ENCODE assay signal across 9 cellular contexts in genomic region chr2:42929985-42930581, GRCh38.
DNase-seq lines count a peak whose midpoint lies in the region; ATAC-seq and TF ChIP-seq lines count a peak whose summit lies in the region.
"Had no signal": no experiment of that assay in that cellular context is flagged by ENCODE, and none has a peak within 500 bp of the region (broad histone marks: within the 10 kb centered on the region; RNA-seq: fewer than 3 reads in every experiment).

No MANE protein-coding gene starts in this region.

- H3K36me3 Mint-ChIP-seq in progenitor cell of endocrine pancreas (ENCODE audit: insufficient read depth) = no peaks in the 10 kb centered on the region

- TF ChIP-seq CTCF in foreskin fibroblast (IDR thresholded peaks at IDR 0.05; ENCODE audit: low read depth, low read length) (no peak), progenitor cell of endocrine pancreas (IDR thresholded peaks at IDR 0.05; ENCODE audit: unreplicated experiment) (no peak)

- H3K9me3 Mint-ChIP-seq in progenitor cell of endocrine pancreas (ENCODE audit: low read depth) = no peaks in the 10 kb centered on the region

- no peaks in the 10 kb centered on the region for H3K27me3 Mint-ChIP-seq in progenitor cell of endocrine pancreas

- peak; percentile 63 for DNase-seq in Daoy (ENCODE audit: low read depth)
- DNase-seq in SK-N-DZ (ENCODE audit: low spot score) = peak; percentile 28
- peak; percentile 62 to 73 for DNase-seq in foreskin fibroblast
- no peak for DNase-seq in progenitor cell of endocrine pancreas (ENCODE audit: low spot score, unreplicated experiment)
- DNase-seq in NCI-H226 = no peak
- no peak for DNase-seq in amygdala (lab: John Stamatoyannopoulos, UW)
- no peak for DNase-seq in OCI-M1 (lab: John Stamatoyannopoulos, UW)
- DNase-seq: stimulated activated naive CD4-positive, alpha-beta T cell treated with Interleukin-2 at 50 U/mL for 16 hours had no signal

- peaks cover 72% of the 10 kb centered on the region for H3K4me1 Mint-ChIP-seq in progenitor cell of endocrine pancreas (ENCODE audit: low read depth)

- no peak overlapping the region for H3K4me3 ChIP-seq in foreskin fibroblast (ENCODE audit: low read depth in 1 of 2, low read length in 2 of 2)

- peak overlapping the region; percentile 37 for H3K4me3 Mint-ChIP-seq in progenitor cell of endocrine pancreas (ENCODE audit: low read depth)

- peak overlapping the region; percentile 96 for H3K27ac Mint-ChIP-seq in progenitor cell of endocrine pancreas

- no peak for ATAC-seq in GM21423 (IDR thresholded peaks at IDR 0.05; ENCODE audit: unreplicated experiment)

Comparison
In these comparisons a context has a peak if more than half of its experiments do, and no peak if none do; other contexts are left out.
1. DNase-seq: peak in Daoy (single experiment), SK-N-DZ (single experiment) and foreskin fibroblast (2 of 2); none in progenitor cell of endocrine pancreas (single experiment), NCI-H226 (single experiment), amygdala (0 of 56) and OCI-M1 (single experiment).